17 cellular contexts compared by ENCODE assay signal in the genomic region with DNA sequence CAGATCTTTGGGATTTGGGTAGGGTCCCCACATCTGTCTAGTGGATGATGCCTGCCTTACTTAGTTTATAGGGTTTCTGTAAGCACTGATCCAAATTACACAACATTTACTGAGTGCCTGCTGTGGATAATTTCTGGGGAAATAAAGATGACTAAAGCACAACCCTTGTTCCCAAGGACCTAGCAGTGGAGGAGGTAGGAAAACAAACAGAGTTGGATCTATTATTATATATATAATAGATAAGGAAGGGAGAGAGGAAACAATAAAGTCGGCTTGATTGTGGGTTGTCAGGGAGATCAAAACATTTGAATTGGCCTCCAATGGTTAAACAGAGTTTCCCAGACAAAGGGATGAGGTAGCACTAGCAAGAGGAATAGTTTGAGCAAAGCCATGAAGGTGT. TPM values are rescaled to one million over a fixed set of nuclear protein-coding genes. Genes with fewer than 3 reads are reported as not detected.
DNase-seq lines count a peak whose midpoint lies in the region; TF ChIP-seq lines count a peak whose summit lies in the region.
"Had no signal": no experiment of that assay in that cellular context is flagged by ENCODE, and none has a peak within 500 bp of the region (broad histone marks: within the 10 kb centered on the region; RNA-seq: fewer than 3 reads in every experiment).

No MANE protein-coding gene starts in this region.

- TF ChIP-seq CTCF in smooth muscle cell (IDR thresholded peaks at IDR 0.05; ENCODE audit: borderline replicate concordance, insufficient read depth, poor library complexity, severe bottlenecking) = no peak
- TF ChIP-seq CTCF in neural progenitor cell (IDR thresholded peaks at IDR 0.05) = no peak

- H4K20me1 ChIP-seq in smooth muscle cell (ENCODE audit: low read depth) (no peaks in the 10 kb centered on the region), neural progenitor cell (ENCODE audit: low read depth) (no peaks in the 10 kb centered on the region)

- POLR2A ChIA-PET in CD4-positive, alpha-beta memory T cell (lab: Charles Lee; ENCODE audit: partially characterized antibody) = no interaction called here

- WGBS in smooth muscle cell (ENCODE audit: low lambda C conversion rate) = 60% methylated on average over 1 of the region's 1 CpG

- no peak overlapping the region for H3K27ac ChIP-seq in smooth muscle cell (ENCODE audit: low read depth)
- no peak overlapping the region for H3K27ac ChIP-seq in CD4-positive, alpha-beta memory T cell (ENCODE audit: low read depth, low read length)
- no peak overlapping the region for H3K27ac ChIP-seq in neural progenitor cell
- H3K27ac ChIP-seq: psoas muscle had no signal

- H3K36me3 Mint-ChIP-seq in CD4-positive, alpha-beta memory T cell = no peaks in the 10 kb centered on the region
- H3K36me3 Mint-ChIP-seq in neural progenitor cell = no peaks in the 10 kb centered on the region
- H3K36me3 Mint-ChIP-seq: immature natural killer cell had no signal

- H3K4me3 Mint-ChIP-seq in CD4-positive, alpha-beta memory T cell = no peak overlapping the region
- H3K4me3 Mint-ChIP-seq in neural progenitor cell = no peak overlapping the region
- H3K4me3 Mint-ChIP-seq: activated CD4-positive, alpha-beta T cell treated with anti-CD3 and anti-CD28 coated beads for 36 hours; activated T-cell treated with anti-CD3 and anti-CD28 coated beads, Interleukin-2, amount 50 U/mL, for 4 hours; immature natural killer cell had no signal

- H3K9ac ChIP-seq in smooth muscle cell (ENCODE audit: low read depth) (no peak overlapping the region), neural progenitor cell (no peak overlapping the region)

- H3K27ac Mint-ChIP-seq in CD4-positive, alpha-beta memory T cell = no peak overlapping the region
- H3K27ac Mint-ChIP-seq in neural progenitor cell = no peak overlapping the region
- H3K27ac Mint-ChIP-seq: activated CD4-positive, alpha-beta T cell treated with anti-CD3 and anti-CD28 coated beads for 36 hours; immature natural killer cell had no signal

- H3K4me2 ChIP-seq in smooth muscle cell (no peak overlapping the region), neural progenitor cell (no peak overlapping the region)

- H3K9me3 ChIP-seq in smooth muscle cell (replicated peaks; ENCODE audit: low read depth) = no peaks in the 10 kb centered on the region
- H3K9me3 ChIP-seq in CD4-positive, alpha-beta memory T cell (ENCODE audit: control insufficient read depth in 1 of 2, low read length in 2 of 2) = no peaks in the 10 kb centered on the region
- no peaks in the 10 kb centered on the region for H3K9me3 ChIP-seq in neural progenitor cell (ENCODE audit: low read depth)
- H3K9me3 ChIP-seq: psoas muscle had no signal

- H3K4me1 ChIP-seq in smooth muscle cell (ENCODE audit: low read depth) = no peaks in the 10 kb centered on the region
- no peaks in the 10 kb centered on the region for H3K4me1 ChIP-seq in CD4-positive, alpha-beta memory T cell (ENCODE audit: insufficient read depth, low read length)
- H3K4me1 ChIP-seq in neural progenitor cell = no peaks in the 10 kb centered on the region
- H3K4me1 ChIP-seq: psoas muscle had no signal

- no peaks in the 10 kb centered on the region for H3K4me1 Mint-ChIP-seq in CD4-positive, alpha-beta memory T cell
- H3K4me1 Mint-ChIP-seq in neural progenitor cell = no peaks in the 10 kb centered on the region
- H3K4me1 Mint-ChIP-seq: activated CD4-positive, alpha-beta T cell treated with anti-CD3 and anti-CD28 coated beads for 36 hours; immature natural killer cell had no signal

- DNase-seq in NCI-H1092 (lab: John Stamatoyannopoulos, UW) = peak; percentile 4
- peak; percentile 99 for DNase-seq in NCI-H748 treated with DMSO at 0.1 percent for 48 hours (lab: John Stamatoyannopoulos, UW)
- peak; percentile 28 for DNase-seq in fibroblast of peridontal ligament (ENCODE audit: extremely low read depth)
- DNase-seq in smooth muscle cell (lab: John Stamatoyannopoulos, UW; ENCODE audit: unreplicated experiment) = no peak
- no peak for DNase-seq in CD4-positive, alpha-beta memory T cell
- no peak for DNase-seq in activated T-cell treated with anti-CD3 and anti-CD28 coated beads for 4 hours
- DNase-seq in stimulated activated naive CD4-positive, alpha-beta T cell treated with Interleukin-2 at 50 U/mL for 16 hours (lab: John Stamatoyannopoulos, UW) = no peak
- no peak for DNase-seq in neural progenitor cell (ENCODE audit: low spot score)
- DNase-seq: activated CD4-positive, alpha-beta T cell treated with anti-CD3 and anti-CD28 coated beads for 36 hours; activated T-cell treated with anti-CD3 and anti-CD28 coated beads, Interleukin-2, amount 50 U/mL, for 4 hours; amygdala; C1 segment of cervical spinal cord; immature natural killer cell; NCI-H187; psoas muscle; stimulated activated CD4-positive, alpha-beta T cell treated with anti-CD3 and anti-CD28 coated beads, Interleukin-4, amount 100 ng/mL, for 24 hours; stimulated activated naive CD4-positive, alpha-beta T cell had no signal

- no peaks in the 10 kb centered on the region for H3F3A ChIP-seq in smooth muscle cell (ENCODE audit: low read depth)
- H3F3A ChIP-seq in neural progenitor cell (ENCODE audit: low read depth) = no peaks in the 10 kb centered on the region

- H2AFZ ChIP-seq in smooth muscle cell (ENCODE audit: low read depth) (peak overlapping the region; percentile 45), neural progenitor cell (replicated peaks) (no peak overlapping the region)

- intact Hi-C loops in CD4-positive, alpha-beta memory T cell (cut with micrococcal nuclease) = no loop called here

- H3K36me3 ChIP-seq in smooth muscle cell (ENCODE audit: low read depth) = no peaks in the 10 kb centered on the region
- no peaks in the 10 kb centered on the region for H3K36me3 ChIP-seq in CD4-positive, alpha-beta memory T cell (ENCODE audit: insufficient read depth, low read length)
- H3K36me3 ChIP-seq in neural progenitor cell = no peaks in the 10 kb centered on the region

- H3K4me3 ChIP-seq in smooth muscle cell (no peak overlapping the region), neural progenitor cell (no peak overlapping the region)
- H3K4me3 ChIP-seq in CD4-positive, alpha-beta memory T cell (ENCODE audit: low read length in 2 of 2) = no peak overlapping the region
- H3K4me3 ChIP-seq: psoas muscle had no signal

- no peaks in the 10 kb centered on the region for H3K9me3 Mint-ChIP-seq in CD4-positive, alpha-beta memory T cell
- no peaks in the 10 kb centered on the region for H3K9me3 Mint-ChIP-seq in neural progenitor cell
- H3K9me3 Mint-ChIP-seq: activated T-cell treated with anti-CD3 and anti-CD28 coated beads, Interleukin-2, amount 50 U/mL, for 4 hours; immature natural killer cell had no signal

- peaks cover 6% of the 10 kb centered on the region in 2 donors for H3K27me3 Mint-ChIP-seq in CD4-positive, alpha-beta memory T cell
- no peaks in the 10 kb centered on the region for H3K27me3 Mint-ChIP-seq in neural progenitor cell (ENCODE audit: insufficient read depth, low read depth)

- no peaks in the 10 kb centered on the region for H3K79me2 ChIP-seq in smooth muscle cell (ENCODE audit: low read depth)
- H3K79me2 ChIP-seq in neural progenitor cell (ENCODE audit: low read depth) = no peaks in the 10 kb centered on the region

- H3K27me3 ChIP-seq in smooth muscle cell (ENCODE audit: low read depth) (no peaks in the 10 kb centered on the region), neural progenitor cell (no peaks in the 10 kb centered on the region)
- H3K27me3 ChIP-seq in CD4-positive, alpha-beta memory T cell (ENCODE audit: insufficient read depth, low read length) = no peaks in the 10 kb centered on the region

- CTCF ChIA-PET in CD4-positive, alpha-beta memory T cell (lab: Charles Lee; ENCODE audit: partially characterized antibody) = no interaction called here

RNA-seq across cellular contexts. Expression of a gene that starts 14.0 kb away (rescaled TPM):
- total RNA-seq in smooth muscle cell (14.4 and 18.8 TPM in 2 replicates), neural progenitor cell (ENCODE audit: low replicate concordance) (not detected in 2 replicates)
- 3.8 and 6.7 TPM in 2 replicates for polyA plus RNA-seq in smooth muscle cell
- total RNA-seq in CD4-positive, alpha-beta memory T cell = not detected
- not detected for polyA plus RNA-seq in CD4-positive, alpha-beta memory T cell
- total RNA-seq: activated CD4-positive, alpha-beta T cell treated with anti-CD3 and anti-CD28 coated beads for 36 hours; activated T-cell treated with anti-CD3 and anti-CD28 coated beads, Interleukin-2, amount 50 U/mL, for 4 hours had no signal
- polyA plus RNA-seq: immature natural killer cell had no signal

Comparison
In these comparisons a context has a peak if more than half of its experiments do, and no peak if none do; other contexts are left out.
1. DNase-seq: peak in NCI-H1092 (single experiment), NCI-H748 treated with DMSO at 0.1 percent for 48 hours (single experiment) and fibroblast of peridontal ligament (single experiment); none in smooth muscle cell (single experiment), CD4-positive, alpha-beta memory T cell (0 of 5), activated T-cell treated with anti-CD3 and anti-CD28 coated beads for 4 hours (single experiment), stimulated activated naive CD4-positive, alpha-beta T cell treated with Interleukin-2 at 50 U/mL for 16 hours (single experiment) and neural progenitor cell (single experiment).
2. RNA of a gene that starts 14.0 kb away (total RNA-seq): 14.4 to 18.8 TPM in smooth muscle cell; not detected in neural progenitor cell and not detected in CD4-positive, alpha-beta memory T cell; every median in the first group is over 10 times any median in the second.